Comparison of ENCODE assay signal across 20 cellular contexts in genomic region chr15:70575251-70576227, GRCh38.
DNase-seq lines count a peak whose midpoint lies in the region; ATAC-seq, FAIRE-seq and TF ChIP-seq lines count a peak whose summit lies in the region.
"Had no signal": no experiment of that assay in that cellular context is flagged by ENCODE, and none has a peak within 500 bp of the region (broad histone marks: within the 10 kb centered on the region; RNA-seq: fewer than 3 reads in every experiment).

No MANE protein-coding gene starts in this region.

- H3K27me3 Mint-ChIP-seq in brain = peaks cover 16% of the 10 kb centered on the region
- peaks cover 17% of the 10 kb centered on the region for H3K27me3 Mint-ChIP-seq in nephron progenitor cell (ENCODE audit: low read depth, poor library complexity)
- H3K27me3 Mint-ChIP-seq in activated CD8-positive, alpha-beta T cell treated with anti-CD3 and anti-CD28 coated beads for 36 hours = no peaks in the 10 kb centered on the region
- H3K27me3 Mint-ChIP-seq: activated T-cell treated with anti-CD3 and anti-CD28 coated beads, Interleukin-2, amount 50 U/mL, for 24 hours had no signal

- peak overlapping the region in 3 of 5 experiments; percentile 48 to 60 (median 54) for H3K27ac Mint-ChIP-seq in brain
- peak overlapping the region; percentile 49 for H3K27ac Mint-ChIP-seq in nephron progenitor cell
- H3K27ac Mint-ChIP-seq in activated CD8-positive, alpha-beta T cell treated with anti-CD3 and anti-CD28 coated beads for 36 hours = no peak overlapping the region
- H3K27ac Mint-ChIP-seq: activated T-cell treated with anti-CD3 and anti-CD28 coated beads, Interleukin-2, amount 50 U/mL, for 24 hours; CD8-positive, alpha-beta memory T cell had no signal

- peak; percentile 40 for DNase-seq in AG20443 (ENCODE audit: low spot score)
- peak; percentile 70 for DNase-seq in HT-29 (ENCODE audit: low spot score)
- no peak for DNase-seq in nephron progenitor cell
- no peak for DNase-seq in EL
- no peak for DNase-seq in GM12891 (ENCODE audit: insufficient read length, low spot score)
- DNase-seq in activated CD8-positive, alpha-beta T cell treated with anti-CD3 and anti-CD28 coated beads for 36 hours = no peak
- DNase-seq: activated naive CD4-positive, alpha-beta T cell treated with anti-CD3 and anti-CD28 coated beads, Interleukin-2, amount 50 U/mL, for 16 hours; activated T-cell treated with anti-CD3 and anti-CD28 coated beads, Interleukin-2, amount 50 U/mL, for 24 hours; CD8-positive, alpha-beta memory T cell; gastrocnemius medialis; NCI-H1417 treated with DMSO at 0.1 percent for 48 hours; NCI-H345; retina; stimulated activated CD4-positive, alpha-beta T cell treated with anti-CD3 and anti-CD28 coated beads, Interleukin-15, amount 100 ng/mL, for 24 hours; stimulated activated naive CD4-positive, alpha-beta T cell treated with Interleukin-2 at 50 U/mL for 16 hours; upper lobe of right lung had no signal

- no peak for FAIRE-seq in GM12891 (lab: Jason Lieb, UNC)

- peaks cover 19% of the 10 kb centered on the region for H3K4me1 Mint-ChIP-seq in brain
- peaks cover 42% of the 10 kb centered on the region for H3K4me1 Mint-ChIP-seq in nephron progenitor cell
- peaks cover 6% of the 10 kb centered on the region for H3K4me1 Mint-ChIP-seq in activated CD8-positive, alpha-beta T cell treated with anti-CD3 and anti-CD28 coated beads for 36 hours (ENCODE audit: low read depth)

- intact Hi-C loops in activated CD8-positive, alpha-beta T cell treated with anti-CD3 and anti-CD28 coated beads for 36 hours (cut with micrococcal nuclease) = no loop called here

- TF ChIP-seq CTCF in brain (conservative IDR thresholded peaks at IDR 0.05) = no peak
- no peak for TF ChIP-seq CTCF in nephron progenitor cell (IDR thresholded peaks at IDR 0.05)
- no peak for TF ChIP-seq CTCF in activated CD8-positive, alpha-beta T cell treated with anti-CD3 and anti-CD28 coated beads for 36 hours (IDR thresholded peaks at IDR 0.05)

- no peak for ATAC-seq in HG02678 (IDR thresholded peaks at IDR 0.05; ENCODE audit: unreplicated experiment)
- no peak for ATAC-seq in activated CD8-positive, alpha-beta T cell treated with anti-CD3 and anti-CD28 coated beads for 36 hours
- ATAC-seq: gastrocnemius medialis, HCT116, left lobe of liver, upper lobe of right lung had no signal

- H3K9me3 Mint-ChIP-seq in brain (peaks cover 11 to 26% (median 12%) of the 10 kb centered on the region in 5 experiments), nephron progenitor cell (peaks cover 37% of the 10 kb centered on the region)
- H3K9me3 Mint-ChIP-seq in activated CD8-positive, alpha-beta T cell treated with anti-CD3 and anti-CD28 coated beads for 36 hours = peaks cover 5% of the 10 kb centered on the region

- H3K4me3 Mint-ChIP-seq in brain (peak overlapping the region in 2 of 5 experiments; percentile 16 to 23), nephron progenitor cell (peak overlapping the region; percentile 4)
- no peak overlapping the region for H3K4me3 Mint-ChIP-seq in activated CD8-positive, alpha-beta T cell treated with anti-CD3 and anti-CD28 coated beads for 36 hours
- H3K4me3 Mint-ChIP-seq: activated T-cell treated with anti-CD3 and anti-CD28 coated beads, Interleukin-2, amount 50 U/mL, for 24 hours; CD8-positive, alpha-beta memory T cell had no signal

- CTCF ChIA-PET in activated CD8-positive, alpha-beta T cell treated with anti-CD3 and anti-CD28 coated beads for 36 hours (lab: Charles Lee) = interaction anchor here (1.8 kb wide), 1 partner anchor 10 kb away, joined by 11 read pairs; no protein-coding TSS in a partner anchor

- TF ChIP-seq POLR2A in GM12891 (IDR thresholded peaks at IDR 0.05; ENCODE audit: low read depth, low read length) = no peak

- POLR2A ChIA-PET in activated CD8-positive, alpha-beta T cell treated with anti-CD3 and anti-CD28 coated beads for 36 hours (lab: Charles Lee) = no interaction called here

- H3K36me3 Mint-ChIP-seq in brain (peaks cover 8% of the 10 kb centered on the region), nephron progenitor cell (ENCODE audit: low read depth) (peaks cover 25% of the 10 kb centered on the region)
- H3K36me3 Mint-ChIP-seq in activated CD8-positive, alpha-beta T cell treated with anti-CD3 and anti-CD28 coated beads for 36 hours (ENCODE audit: low read depth) = no peaks in the 10 kb centered on the region

TF ChIP-seq in GM12891, 5 proteins besides CTCF, POLR2A, EP300 and RAD21:
- no peak for TF ChIP-seq POLR2AphosphoS5 (IDR thresholded peaks at IDR 0.05; ENCODE audit: low read depth, low read length)
- TF ChIP-seq PAX5 (IDR thresholded peaks at IDR 0.05; ENCODE audit: insufficient read depth, low read length, severe bottlenecking) = no peak
- no peak for TF ChIP-seq TAF1 (IDR thresholded peaks at IDR 0.05; ENCODE audit: low read depth, low read length)
- TF ChIP-seq POU2F2 (IDR thresholded peaks at IDR 0.05; ENCODE audit: low read depth, low read length) = no peak
- TF ChIP-seq SPI1 (IDR thresholded peaks at IDR 0.05; ENCODE audit: low read depth, low read length) = no peak

Comparison
In these comparisons a context has a peak if more than half of its experiments do, and no peak if none do; other contexts are left out.
1. DNase-seq: peak in AG20443 (single experiment) and HT-29 (single experiment); none in nephron progenitor cell (single experiment), EL (single experiment), GM12891 (single experiment) and activated CD8-positive, alpha-beta T cell treated with anti-CD3 and anti-CD28 coated beads for 36 hours (single experiment).